Comparison of ENCODE assay signal across 23 cellular contexts in the genomic region with DNA sequence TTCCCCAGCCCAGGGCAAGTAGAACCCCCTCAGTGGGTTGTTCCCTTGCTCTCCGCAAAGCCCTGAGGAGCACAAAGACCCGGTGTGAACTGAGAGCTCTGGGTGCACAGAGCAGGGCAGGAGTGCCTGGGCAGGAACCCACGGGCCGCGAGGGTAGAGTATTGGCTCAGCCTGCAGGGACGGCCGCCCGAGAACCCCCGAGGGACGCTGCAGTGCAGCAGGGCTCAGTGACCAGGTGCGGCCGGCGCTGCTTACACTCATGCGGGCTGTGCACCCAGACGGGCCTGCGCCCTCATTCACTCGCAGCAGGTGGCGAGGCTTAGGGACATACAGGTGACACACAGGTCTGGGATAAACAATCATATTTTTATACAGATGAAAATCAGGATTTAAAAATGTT.
"Had no signal": no experiment of that assay in that cellular context is flagged by ENCODE, and none has a peak within 500 bp of the region (broad histone marks: within the 10 kb centered on the region; RNA-seq: fewer than 3 reads in every experiment).

No MANE protein-coding gene starts in this region.

- H3K27ac ChIP-seq: HL-60, SJSA1, SK-N-MC had no signal

- H3K9me3 ChIP-seq: MG63 had no signal

- H3K36me3 ChIP-seq: MG63, SJSA1 had no signal

- DNase-seq: Karpas-422, KG1, MG63, NCI-H1092, NCI-H1105 treated with DMSO at 0.1 percent for 48 hours, NCI-H1417 treated with DMSO at 0.1 percent for 48 hours, NCI-H146, NCI-H1694 treated with DMSO at 0.1 percent for 48 hours, NCI-H1930, NCI-H2081, NCI-H2171, NCI-H226, NCI-H446, NCI-H510A, NCI-H524 treated with DMSO at 0.1 percent for 48 hours, NCI-H69, NCI-H774, Right ventricle myocardium superior, RPMI8226, SIG-M5 had no signal

- H3K4me3 ChIP-seq: MG63, SJSA1, SK-N-MC had no signal

- H3K27me3 ChIP-seq: MG63, SJSA1 had no signal
